26 cellular contexts compared by ENCODE assay signal in genomic region chr5:11023970-11024369, GRCh38.
"Had no signal": no experiment of that assay in that cellular context is flagged by ENCODE, and none has a peak within 500 bp of the region (broad histone marks: within the 10 kb centered on the region; RNA-seq: fewer than 3 reads in every experiment).

No MANE protein-coding gene starts in this region.

- H3K36me3 ChIP-seq: lower lobe of right lung, neural progenitor cell, neutrophil, right lobe of liver, tibial nerve, uterus had no signal

- H3K4me1 ChIP-seq: lower lobe of right lung, neural progenitor cell, parathyroid adenoma, psoas muscle, right lobe of liver, tibial nerve, uterus had no signal

- FAIRE-seq: islet of Langerhans, kidney had no signal

- H3K79me2 ChIP-seq: parathyroid adenoma had no signal

- H3K4me3 ChIP-seq: lower lobe of right lung, neural progenitor cell, psoas muscle, right lobe of liver, smooth muscle cell, tibial nerve, uterus had no signal

- H3K9me3 ChIP-seq: lower lobe of right lung, neutrophil, psoas muscle, right lobe of liver, tibial nerve, uterus had no signal

- H3K27ac ChIP-seq: lower lobe of right lung, neural progenitor cell, neutrophil, parathyroid adenoma, psoas muscle, right lobe of liver, tibial nerve, uterus had no signal

- DNase-seq: hypothalamus; immature natural killer cell; kidney; lower lobe of right lung; mesendoderm; naive B cell; natural killer cell; nephron progenitor cell; occipital lobe; psoas muscle; right lobe of liver; stimulated activated CD4-positive, alpha-beta T cell treated with anti-CD3 and anti-CD28 coated beads, Interleukin-1b, Interleukin-23, amount 100 ng/mL, for 48 hours; stimulated activated CD4-positive, alpha-beta T cell treated with anti-CD3 and anti-CD28 coated beads, Interleukin-2, amount 100 ng/mL, for 48 hours; stimulated activated CD4-positive, alpha-beta T cell treated with anti-CD3 and anti-CD28 coated beads, Interleukin-4, amount 100 ng/mL, for 4 hours; stimulated activated CD8-positive, alpha-beta memory T cell treated with anti-CD3 and anti-CD28 coated beads, Interleukin-4, amount 100 ng/mL, for 48 hours; stimulated activated naive CD4-positive, alpha-beta T cell treated with Interleukin-2 at 50 U/mL for 16 hours; stimulated activated naive CD8-positive, alpha-beta T cell treated with anti-CD3 and anti-CD28 coated beads, Interleukin-15, amount 100 ng/mL, for 72 hours; substantia nigra; uterus had no signal

- H2AFZ ChIP-seq: neural progenitor cell, parathyroid adenoma had no signal

- H3K27me3 ChIP-seq: neural progenitor cell, neutrophil, right lobe of liver, tibial nerve, uterus had no signal

- H3K9ac ChIP-seq: neural progenitor cell, parathyroid adenoma had no signal

- H3K4me2 ChIP-seq: neural progenitor cell, smooth muscle cell had no signal

- ATAC-seq: lower lobe of right lung; natural killer cell; psoas muscle; right lobe of liver; stimulated activated memory B cell treated with anti-CD40 and anti-IgM and Interleukin-4, amounts not matched to agents 10 μg/mL and 1 μg/mL and 100 μg/mL, for 72 hours; stimulated activated naive CD8-positive, alpha-beta T cell treated with anti-CD3 and anti-CD28 coated beads, Interleukin-15, amount 100 ng/mL, for 72 hours had no signal
